Comparison of ENCODE assay signal across 8 cellular contexts in genomic region chr16:678858-679807, GRCh38. TPM values are rescaled to one million over a fixed set of nuclear protein-coding genes. Genes with fewer than 3 reads are reported as not detected.
DNase-seq lines count a peak whose midpoint lies in the region; ATAC-seq, FAIRE-seq and TF ChIP-seq lines count a peak whose summit lies in the region.

No MANE protein-coding gene starts in this region.

- H3K4me2 ChIP-seq in SK-N-SH (peak overlapping the region; percentile 96), keratinocyte (ENCODE audit: control insufficient read depth, extremely low read depth, insufficient read depth, low read depth, low read length) (peak overlapping the region; percentile 64), smooth muscle cell (peak overlapping the region; percentile 83)

- no peaks in the 10 kb centered on the region for H3K9me2 ChIP-seq in SK-N-SH

- H3F3A ChIP-seq in SK-N-SH (replicated peaks; ENCODE audit: insufficient read depth) (peaks cover 10% of the 10 kb centered on the region), smooth muscle cell (ENCODE audit: low read depth) (peaks cover under 1% of the 10 kb centered on the region)

- TF ChIP-seq RAD21 in SK-N-SH (IDR thresholded peaks at IDR 0.05; ENCODE audit: low read length): no peak

- H3K79me2 ChIP-seq in SK-N-SH (ENCODE audit: insufficient read depth) (peaks cover 34% of the 10 kb centered on the region), keratinocyte (ENCODE audit: control insufficient read depth, insufficient read depth, low read length) (peaks cover 30% of the 10 kb centered on the region), smooth muscle cell (ENCODE audit: low read depth) (peaks cover 32% of the 10 kb centered on the region)

- H3K9me3 ChIP-seq in SK-N-SH (no peaks in the 10 kb centered on the region), keratinocyte (ENCODE audit: control insufficient read depth, low read depth, low read length) (no peaks in the 10 kb centered on the region), smooth muscle cell (replicated peaks; ENCODE audit: low read depth) (no peaks in the 10 kb centered on the region)

- H2AFZ ChIP-seq in SK-N-SH (ENCODE audit: low read depth) (0 out of 2 replicates have a peak overlapping the region, but pooled peaks have one; percentile 82), keratinocyte (ENCODE audit: control insufficient read depth, low read length) (peak overlapping the region; percentile 46), smooth muscle cell (ENCODE audit: low read depth) (no peak overlapping the region)

- peaks cover 8 to 45% of the 10 kb centered on the region in 2 experiments; a peak in 2 of 4 replicates for H3K4me1 ChIP-seq in SK-N-SH (ENCODE audit: control insufficient read depth in 1 of 2, insufficient read depth in 2 of 2, low read depth in 1 of 2, low read length in 1 of 2)
- H3K4me1 ChIP-seq in keratinocyte (ENCODE audit: control insufficient read depth, extremely low read depth, insufficient read depth, low read length): peaks cover 48% of the 10 kb centered on the region
- peaks cover 24% of the 10 kb centered on the region for H3K4me1 ChIP-seq in smooth muscle cell (ENCODE audit: low read depth)

- no peak for FAIRE-seq in keratinocyte (lab: Jason Lieb, UNC)

- no peaks in the 10 kb centered on the region for H3K9me1 ChIP-seq in keratinocyte (ENCODE audit: control insufficient read depth, extremely low read depth, insufficient read depth, low read length)

- ATAC-seq in GM21447 (IDR thresholded peaks at IDR 0.05; ENCODE audit: unreplicated experiment) (no peak), HG02623 (IDR thresholded peaks at IDR 0.05; ENCODE audit: unreplicated experiment) (no peak)

- H3K36me3 ChIP-seq in SK-N-SH (replicated peaks in 1 of 2; ENCODE audit: control insufficient read depth in 1 of 2, insufficient read depth in 2 of 2, low read length in 1 of 2): peaks cover 13 to 27% of the 10 kb centered on the region in 2 experiments
- H3K36me3 ChIP-seq in keratinocyte (ENCODE audit: control insufficient read depth in 2 of 2, extremely low read depth in 1 of 2, insufficient read depth in 2 of 2, low read length in 2 of 2): peaks cover 14 to 21% of the 10 kb centered on the region in 2 experiments
- no peaks in the 10 kb centered on the region for H3K36me3 ChIP-seq in smooth muscle cell (ENCODE audit: low read depth)

- 4% methylated on average over 8 of the region's 51 CpGs for WGBS in SK-N-SH (ENCODE audit: low lambda C conversion rate)
- WGBS in smooth muscle cell (ENCODE audit: low lambda C conversion rate): 38% methylated on average over 38 of the region's 51 CpGs

- H4K20me1 ChIP-seq in SK-N-SH (ENCODE audit: insufficient read depth) (peaks cover 23% of the 10 kb centered on the region), keratinocyte (ENCODE audit: control insufficient read depth, extremely low read depth, insufficient read depth, low read length) (peaks cover 16% of the 10 kb centered on the region), smooth muscle cell (ENCODE audit: low read depth) (peaks cover 40% of the 10 kb centered on the region)

- no peak for TF ChIP-seq EP300 in SK-N-SH (IDR thresholded peaks at IDR 0.05; ENCODE audit: borderline replicate concordance in 1 of 2, low read depth in 1 of 2, low read length in 1 of 2)

- H3K9ac ChIP-seq in SK-N-SH (peak overlapping the region; percentile 65; the same call in 1 of the 2 replicates), keratinocyte (ENCODE audit: control insufficient read depth, extremely low read depth, insufficient read depth, low read length) (peak overlapping the region; percentile 44), smooth muscle cell (ENCODE audit: low read depth) (no peak overlapping the region)

- H3K4me3 ChIP-seq in SK-N-SH (ENCODE audit: low read depth in 2 of 2, low read length in 1 of 2): peak overlapping the region; percentile 60 to 70
- peak overlapping the region; percentile 30 to 59 (median 35) for H3K4me3 ChIP-seq in keratinocyte (ENCODE audit: control insufficient read depth in 2 of 3, extremely low read depth in 1 of 3, insufficient read depth in 2 of 3, low read depth in 1 of 3, low read length in 3 of 3)
- H3K4me3 ChIP-seq in smooth muscle cell: peak overlapping the region; percentile 93

- in situ Hi-C loops in G401 (cut with HindIII; ENCODE audit: low sequenced_read_pairs): no loop called here
- in situ Hi-C loops in KBM-7 (cut with MboI; ENCODE audit: low pct_unique_long_range_greater_than_20kb, low sequenced_read_pairs): no loop called here

- H3K27ac ChIP-seq in SK-N-SH (ENCODE audit: low read depth in 2 of 2, low read length in 1 of 2) (peak overlapping the region; percentile 82 to 96), caudate nucleus (ENCODE audit: low read depth, low read length) (peak overlapping the region; percentile 70), keratinocyte (ENCODE audit: control insufficient read depth, insufficient read depth, low read length) (no peak overlapping the region), smooth muscle cell (ENCODE audit: low read depth) (peak overlapping the region; percentile 54)

- H3K27me3 ChIP-seq in SK-N-SH (ENCODE audit: insufficient read depth) (no peaks in the 10 kb centered on the region), keratinocyte (ENCODE audit: control insufficient read depth, extremely low read depth, insufficient read depth, low read length) (no peaks in the 10 kb centered on the region), smooth muscle cell (ENCODE audit: low read depth) (no peaks in the 10 kb centered on the region)

- CTCF ChIA-PET in SK-N-SH (lab: Yijun Ruan, JAX): interaction anchor here (0.5 to 3.8 kb wide), 6 partner anchors 11 to 41 kb away, joined by 3 to 20 read pairs (median 10); partner anchors contain the start of genes RHOT2 and WDR90

- TF ChIP-seq CTCF in SK-N-SH (IDR thresholded peaks at IDR 0.05) (no peak), keratinocyte (optimal IDR thresholded peaks at IDR 0.05 in 1 of 3, IDR thresholded peaks at IDR 0.05 in 1 of 3, conservative IDR thresholded peaks at IDR 0.05 in 1 of 3; ENCODE audit: extremely low read depth in 1 of 3, insufficient read depth in 2 of 3, low read length in 3 of 3) (no peak), smooth muscle cell (IDR thresholded peaks at IDR 0.05; ENCODE audit: borderline replicate concordance, insufficient read depth, poor library complexity, severe bottlenecking) (no peak)

- peak; percentile 76 for DNase-seq in G401 (ENCODE audit: low spot score)
- DNase-seq in KBM-7: peak; percentile 55
- DNase-seq in SK-N-SH: peak; percentile 91
- peak in 42 of 61 donors; percentile 25 to 84 (median 66) for DNase-seq in caudate nucleus (lab: John Stamatoyannopoulos, UW)
- DNase-seq in keratinocyte (ENCODE audit: low read depth, low spot score): no peak
- peak; percentile 89 for DNase-seq in smooth muscle cell (lab: John Stamatoyannopoulos, UW; ENCODE audit: unreplicated experiment)

- POLR2A ChIA-PET in SK-N-SH (lab: Yijun Ruan, JAX): interaction anchor here (0.6 to 1.7 kb wide), 12 partner anchors 10 to 43 kb away, joined by 3 to 10 read pairs (median 4); partner anchors contain the start of genes MCRIP2, METTL26, RHOT2 and WDR24

- dilution Hi-C loops in keratinocyte (cut with MboI; ENCODE audit: extremely low pct_ligation_motif_present, low sequenced_read_pairs): no loop called here

RNA-seq across cellular contexts. Expression of gene STUB1, which starts 1.1 kb away (rescaled TPM):
- 145 and 207 TPM in 2 replicates for total RNA-seq in G401 (2014; rRNA removed; shearing (Covaris generic))
- polyA plus RNA-seq in SK-N-SH (2012; rRNA removed): 268 and 323 TPM in 2 replicates
- polyA plus RNA-seq in SK-N-SH (2012; cell fraction: cytosol; rRNA removed): 198 and 270 TPM in 2 replicates
- 616 and 791 TPM in 2 replicates for polyA plus RNA-seq in SK-N-SH (2012; cell fraction: nucleus; rRNA removed)
- 124 to 153 TPM (median 144 TPM) in 3 replicates for polyA plus RNA-seq in keratinocyte
- 229 TPM for polyA plus RNA-seq in keratinocyte (2011; ENCODE audit: low read depth)
- polyA plus RNA-seq in keratinocyte (2011; cell fraction: cytosol; rRNA removed): 139 and 198 TPM in 2 replicates
- 127 and 148 TPM in 2 replicates for polyA plus RNA-seq in keratinocyte (2011; cell fraction: nucleus; rRNA removed)
- 113 and 116 TPM in 2 replicates for polyA plus RNA-seq in keratinocyte (2012; ENCODE audit: low replicate concordance)
- polyA minus RNA-seq in keratinocyte: 59.1 to 174 TPM (median 66.8 TPM) in 3 replicates
- polyA minus RNA-seq in keratinocyte (2011; cell fraction: cytosol; rRNA and poly(A)+ RNA removed): 89.6 TPM
- polyA minus RNA-seq in keratinocyte (2011; cell fraction: nucleus; rRNA and poly(A)+ RNA removed): 20.2 and 29.9 TPM in 2 replicates
- total RNA-seq in smooth muscle cell: 93.4 and 99.0 TPM in 2 replicates
- polyA plus RNA-seq in smooth muscle cell: 196 and 212 TPM in 2 replicates

RNA-seq across cellular contexts. Expression of gene RHBDL1, which starts 3.7 kb away (rescaled TPM):
- total RNA-seq in G401 (2014; rRNA removed; shearing (Covaris generic)): 1.1 and 1.5 TPM in 2 replicates
- polyA plus RNA-seq in SK-N-SH (2012; rRNA removed): 4.1 and 6.8 TPM in 2 replicates
- 0.27 and 0.37 TPM in 2 replicates for polyA plus RNA-seq in SK-N-SH (2012; cell fraction: cytosol; rRNA removed)
- polyA plus RNA-seq in SK-N-SH (2012; cell fraction: nucleus; rRNA removed): 57.6 and 90.7 TPM in 2 replicates
- polyA plus RNA-seq in keratinocyte: 0.58 to 2.7 TPM (median 0.71 TPM) in 3 replicates
- 0.59 TPM for polyA plus RNA-seq in keratinocyte (2011; ENCODE audit: low read depth)
- 0.17 and 0.47 TPM in 2 replicates for polyA plus RNA-seq in keratinocyte (2011; cell fraction: cytosol; rRNA removed)
- 9.0 and 15.2 TPM in 2 replicates for polyA plus RNA-seq in keratinocyte (2011; cell fraction: nucleus; rRNA removed)
- polyA plus RNA-seq in keratinocyte (2012; ENCODE audit: low replicate concordance): 1.0 and 2.4 TPM in 2 replicates
- polyA minus RNA-seq in keratinocyte: 0.39 to 0.77 TPM (median 0.40 TPM) in 3 replicates
- polyA minus RNA-seq in keratinocyte (2011; cell fraction: cytosol; rRNA and poly(A)+ RNA removed): not detected
- polyA minus RNA-seq in keratinocyte (2011; cell fraction: nucleus; rRNA and poly(A)+ RNA removed): 1.4 and 2.1 TPM in 2 replicates
- 2.7 and 4.5 TPM in 2 replicates for total RNA-seq in smooth muscle cell
- polyA plus RNA-seq in smooth muscle cell: 2.6 and 3.7 TPM in 2 replicates

RNA-seq across cellular contexts. Expression of gene JMJD8, which starts 5.0 kb away (rescaled TPM):
- total RNA-seq in G401 (2014; rRNA removed; shearing (Covaris generic)): 3.8 and 4.0 TPM in 2 replicates
- 49.2 and 67.0 TPM in 2 replicates for polyA plus RNA-seq in SK-N-SH (2012; rRNA removed)
- polyA plus RNA-seq in SK-N-SH (2012; cell fraction: cytosol; rRNA removed): 26.2 and 45.4 TPM in 2 replicates
- 89.7 and 119 TPM in 2 replicates for polyA plus RNA-seq in SK-N-SH (2012; cell fraction: nucleus; rRNA removed)
- polyA plus RNA-seq in keratinocyte: 17.8 to 29.7 TPM (median 20.1 TPM) in 3 replicates
- polyA plus RNA-seq in keratinocyte (2011; ENCODE audit: low read depth): 1.8 TPM
- polyA plus RNA-seq in keratinocyte (2011; cell fraction: cytosol; rRNA removed): 11.4 and 24.8 TPM in 2 replicates
- 16.9 and 21.9 TPM in 2 replicates for polyA plus RNA-seq in keratinocyte (2011; cell fraction: nucleus; rRNA removed)
- polyA plus RNA-seq in keratinocyte (2012; ENCODE audit: low replicate concordance): 16.1 and 33.9 TPM in 2 replicates
- 8.9 to 48.9 TPM (median 14.0 TPM) in 3 replicates for polyA minus RNA-seq in keratinocyte
- 24.7 TPM for polyA minus RNA-seq in keratinocyte (2011; cell fraction: cytosol; rRNA and poly(A)+ RNA removed)
- polyA minus RNA-seq in keratinocyte (2011; cell fraction: nucleus; rRNA and poly(A)+ RNA removed): 5.2 and 8.1 TPM in 2 replicates
- 42.9 and 47.9 TPM in 2 replicates for total RNA-seq in smooth muscle cell
- polyA plus RNA-seq in smooth muscle cell: 92.5 and 95.1 TPM in 2 replicates

RNA-seq across cellular contexts. Expression of gene WDR24, which starts 11.1 kb away (rescaled TPM):
- 6.2 and 7.9 TPM in 2 replicates for total RNA-seq in G401 (2014; rRNA removed; shearing (Covaris generic))
- polyA plus RNA-seq in SK-N-SH (2012; rRNA removed) (5.0 and 6.4 TPM in 2 replicates), keratinocyte (1.2 to 2.7 TPM (median 2.1 TPM) in 3 replicates), smooth muscle cell (19.3 and 22.2 TPM in 2 replicates)
- 1.8 and 3.1 TPM in 2 replicates for polyA plus RNA-seq in SK-N-SH (2012; cell fraction: cytosol; rRNA removed)
- 23.2 and 33.0 TPM in 2 replicates for polyA plus RNA-seq in SK-N-SH (2012; cell fraction: nucleus; rRNA removed)
- 3.9 TPM for polyA plus RNA-seq in keratinocyte (2011; ENCODE audit: low read depth)
- polyA plus RNA-seq in keratinocyte (2011; cell fraction: cytosol; rRNA removed): 1.4 and 3.2 TPM in 2 replicates
- 4.8 and 8.0 TPM in 2 replicates for polyA plus RNA-seq in keratinocyte (2011; cell fraction: nucleus; rRNA removed)
- polyA plus RNA-seq in keratinocyte (2012; ENCODE audit: low replicate concordance): 6.6 and 6.8 TPM in 2 replicates
- 2.3 to 9.4 TPM (median 2.8 TPM) in 3 replicates for polyA minus RNA-seq in keratinocyte
- polyA minus RNA-seq in keratinocyte (2011; cell fraction: cytosol; rRNA and poly(A)+ RNA removed): 6.3 TPM
- polyA minus RNA-seq in keratinocyte (2011; cell fraction: nucleus; rRNA and poly(A)+ RNA removed): 2.1 and 4.5 TPM in 2 replicates
- 4.7 and 10.6 TPM in 2 replicates for total RNA-seq in smooth muscle cell

RNA-seq across cellular contexts. Expression of gene RHOT2, which starts 11.2 kb away (rescaled TPM):
- total RNA-seq in G401 (2014; rRNA removed; shearing (Covaris generic)): 83.4 and 104 TPM in 2 replicates
- polyA plus RNA-seq in SK-N-SH (2012; rRNA removed) (229 and 255 TPM in 2 replicates), keratinocyte (58.7 to 97.0 TPM (median 61.7 TPM) in 3 replicates), smooth muscle cell (148 and 152 TPM in 2 replicates)
- polyA plus RNA-seq in SK-N-SH (2012; cell fraction: cytosol; rRNA removed): 35.0 and 57.3 TPM in 2 replicates
- 1,708 and 2,289 TPM in 2 replicates for polyA plus RNA-seq in SK-N-SH (2012; cell fraction: nucleus; rRNA removed)
- 60.0 TPM for polyA plus RNA-seq in keratinocyte (2011; ENCODE audit: low read depth)
- 20.5 and 45.5 TPM in 2 replicates for polyA plus RNA-seq in keratinocyte (2011; cell fraction: cytosol; rRNA removed)
- 279 and 341 TPM in 2 replicates for polyA plus RNA-seq in keratinocyte (2011; cell fraction: nucleus; rRNA removed)
- 64.1 and 66.4 TPM in 2 replicates for polyA plus RNA-seq in keratinocyte (2012; ENCODE audit: low replicate concordance)
- 26.1 to 90.0 TPM (median 31.0 TPM) in 3 replicates for polyA minus RNA-seq in keratinocyte
- 72.1 TPM for polyA minus RNA-seq in keratinocyte (2011; cell fraction: cytosol; rRNA and poly(A)+ RNA removed)
- 61.3 and 76.7 TPM in 2 replicates for polyA minus RNA-seq in keratinocyte (2011; cell fraction: nucleus; rRNA and poly(A)+ RNA removed)
- 41.4 and 44.5 TPM in 2 replicates for total RNA-seq in smooth muscle cell

Comparison
In these comparisons a context has a peak if more than half of its experiments do, and no peak if none do; other contexts are left out.
1. H3K4me3 ChIP-seq: peak in every context shown above with its lines; median percentile 93 in smooth muscle cell; 65 in SK-N-SH; 35 in keratinocyte.